ENCODE assay signal across 15 cellular contexts in genomic region chr12:39935275-39935674, GRCh38.
DNase-seq lines count a peak whose midpoint lies in the region; ATAC-seq and TF ChIP-seq lines count a peak whose summit lies in the region.
"Had no signal": no experiment of that assay in that cellular context is flagged by ENCODE, and none has a peak within 500 bp of the region (broad histone marks: within the 10 kb centered on the region; RNA-seq: fewer than 3 reads in every experiment).

No MANE protein-coding gene starts in this region.

- no peaks in the 10 kb centered on the region for H3K4me1 Mint-ChIP-seq in activated T-cell treated with anti-CD3 and anti-CD28 coated beads, Interleukin-2, amount 50 U/mL, for 72 hours (ENCODE audit: low read depth)
- no peaks in the 10 kb centered on the region for H3K4me1 Mint-ChIP-seq in activated T-cell treated with anti-CD3 and anti-CD28 coated beads, Interleukin-2, amount 50 U/mL, for 4 hours (ENCODE audit: low read depth)
- peaks cover 6% of the 10 kb centered on the region for H3K4me1 Mint-ChIP-seq in stimulated activated effector memory CD8-positive, alpha-beta T cell treated with anti-CD3 and anti-CD28 coated beads, Interleukin-12 subunit alpha, Interleukin-12 subunit beta, amount 100 ng/mL, for 72 hours
- H3K4me1 Mint-ChIP-seq: WTC11 had no signal

- H3K27me3 Mint-ChIP-seq in activated T-cell treated with anti-CD3 and anti-CD28 coated beads, Interleukin-2, amount 50 U/mL, for 72 hours (ENCODE audit: low read depth), result no peaks in the 10 kb centered on the region
- no peaks in the 10 kb centered on the region for H3K27me3 Mint-ChIP-seq in activated T-cell treated with anti-CD3 and anti-CD28 coated beads, Interleukin-2, amount 50 U/mL, for 4 hours (ENCODE audit: low read depth)

- intact Hi-C loops in spleen (cut with DNase I; ENCODE audit: low total_unique reads), result no loop called here

- no peak overlapping the region for H3K27ac ChIP-seq in spleen
- H3K27ac ChIP-seq: gastrocnemius medialis, ovary had no signal

- TF ChIP-seq CTCF in fibroblast of mammary gland (conservative IDR thresholded peaks at IDR 0.05; ENCODE audit: control insufficient read depth, insufficient read depth, low read depth, low read length), result no peak
- TF ChIP-seq CTCF in spleen (IDR thresholded peaks at IDR 0.05 in 8 of 11, conservative IDR thresholded peaks at IDR 0.05 in 3 of 11), result no peak

- H3K4me3 ChIP-seq in fibroblast of mammary gland (ENCODE audit: control insufficient read depth, low read depth, low read length) (no peak overlapping the region), spleen (no peak overlapping the region)
- H3K4me3 ChIP-seq: gastrocnemius medialis, ovary had no signal

- no peak for DNase-seq in activated T-cell treated with anti-CD3 and anti-CD28 coated beads, Interleukin-2, amount 50 U/mL, for 72 hours
- DNase-seq in activated T-cell treated with anti-CD3 and anti-CD28 coated beads, Interleukin-2, amount 50 U/mL, for 4 hours, result no peak
- DNase-seq in RKO (ENCODE audit: low spot score) (peak; percentile 59), fibroblast of mammary gland (ENCODE audit: low read depth) (peak; percentile 80), spleen (no peak), activated gamma-delta T cell treated with Interleukin-2 at 50 U/mL for 16 hours (no peak)
- no peak for DNase-seq in stimulated activated effector memory CD8-positive, alpha-beta T cell treated with anti-CD3 and anti-CD28 coated beads, Interleukin-12 subunit alpha, Interleukin-12 subunit beta, amount 100 ng/mL, for 72 hours (ENCODE audit: low spot score in 2 of 2)
- DNase-seq: amygdala, gastrocnemius medialis, HFFc6, NCI-H1092, NCI-H2227 treated with DMSO at 0.1 percent for 48 hours, ovary had no signal

- 62 to 76% (median 65%) methylated on average over 1 of the region's 1 CpG for WGBS in spleen, 5 donors

- H3K9me3 ChIP-seq in spleen, result no peaks in the 10 kb centered on the region
- H3K9me3 ChIP-seq: gastrocnemius medialis, ovary had no signal

- peak; percentile 50 to 78 for ATAC-seq in activated T-cell treated with anti-CD3 and anti-CD28 coated beads, Interleukin-2, amount 50 U/mL, for 72 hours (replicated peaks in 1 of 2)
- ATAC-seq in activated T-cell treated with anti-CD3 and anti-CD28 coated beads, Interleukin-2, amount 50 U/mL, for 4 hours, result no peak
- ATAC-seq in stimulated activated effector memory CD8-positive, alpha-beta T cell treated with anti-CD3 and anti-CD28 coated beads, Interleukin-12 subunit alpha, Interleukin-12 subunit beta, amount 100 ng/mL, for 72 hours, result peak; percentile 86
- no peak for ATAC-seq in GM21360 (IDR thresholded peaks at IDR 0.05; ENCODE audit: unreplicated experiment)
- ATAC-seq: gastrocnemius medialis, WTC11 had no signal

- H3K4me1 ChIP-seq in spleen, result no peaks in the 10 kb centered on the region
- H3K4me1 ChIP-seq: gastrocnemius medialis had no signal

- H3K36me3 Mint-ChIP-seq in activated T-cell treated with anti-CD3 and anti-CD28 coated beads, Interleukin-2, amount 50 U/mL, for 72 hours (ENCODE audit: insufficient read depth in 2 of 2), result no peaks in the 10 kb centered on the region
- H3K36me3 Mint-ChIP-seq in activated T-cell treated with anti-CD3 and anti-CD28 coated beads, Interleukin-2, amount 50 U/mL, for 4 hours (ENCODE audit: insufficient read depth), result no peaks in the 10 kb centered on the region
- H3K36me3 Mint-ChIP-seq in stimulated activated effector memory CD8-positive, alpha-beta T cell treated with anti-CD3 and anti-CD28 coated beads, Interleukin-12 subunit alpha, Interleukin-12 subunit beta, amount 100 ng/mL, for 72 hours, result no peaks in the 10 kb centered on the region
- H3K36me3 Mint-ChIP-seq: WTC11 had no signal

- H3K27me3 ChIP-seq in spleen (replicated peaks in 1 of 7), result no peaks in the 10 kb centered on the region
- H3K27me3 ChIP-seq: gastrocnemius medialis, ovary had no signal

- no peak for TF ChIP-seq POLR2A in spleen (IDR thresholded peaks at IDR 0.05)

- no peak overlapping the region for H3K4me3 Mint-ChIP-seq in activated T-cell treated with anti-CD3 and anti-CD28 coated beads, Interleukin-2, amount 50 U/mL, for 72 hours
- H3K4me3 Mint-ChIP-seq in activated T-cell treated with anti-CD3 and anti-CD28 coated beads, Interleukin-2, amount 50 U/mL, for 4 hours, result no peak overlapping the region
- no peak overlapping the region for H3K4me3 Mint-ChIP-seq in stimulated activated effector memory CD8-positive, alpha-beta T cell treated with anti-CD3 and anti-CD28 coated beads, Interleukin-12 subunit alpha, Interleukin-12 subunit beta, amount 100 ng/mL, for 72 hours
- H3K4me3 Mint-ChIP-seq: HFFc6, WTC11 had no signal

- no peaks in the 10 kb centered on the region for H3K36me3 ChIP-seq in spleen
- H3K36me3 ChIP-seq: gastrocnemius medialis, ovary had no signal

- no peak overlapping the region for H3K27ac Mint-ChIP-seq in activated T-cell treated with anti-CD3 and anti-CD28 coated beads, Interleukin-2, amount 50 U/mL, for 72 hours
- H3K27ac Mint-ChIP-seq in stimulated activated effector memory CD8-positive, alpha-beta T cell treated with anti-CD3 and anti-CD28 coated beads, Interleukin-12 subunit alpha, Interleukin-12 subunit beta, amount 100 ng/mL, for 72 hours, result peak overlapping the region; percentile 13
- H3K27ac Mint-ChIP-seq: HFFc6, WTC11 had no signal

- H3K9me3 Mint-ChIP-seq in activated T-cell treated with anti-CD3 and anti-CD28 coated beads, Interleukin-2, amount 50 U/mL, for 72 hours, result peaks cover 0 to 2% of the 10 kb centered on the region in 2 donors
- H3K9me3 Mint-ChIP-seq in activated T-cell treated with anti-CD3 and anti-CD28 coated beads, Interleukin-2, amount 50 U/mL, for 4 hours, result no peaks in the 10 kb centered on the region
- no peaks in the 10 kb centered on the region for H3K9me3 Mint-ChIP-seq in stimulated activated effector memory CD8-positive, alpha-beta T cell treated with anti-CD3 and anti-CD28 coated beads, Interleukin-12 subunit alpha, Interleukin-12 subunit beta, amount 100 ng/mL, for 72 hours
- H3K9me3 Mint-ChIP-seq: WTC11 had no signal

Comparison
In these comparisons a context has a peak if more than half of its experiments do, and no peak if none do; other contexts are left out.
1. ATAC-seq: peak in activated T-cell treated with anti-CD3 and anti-CD28 coated beads, Interleukin-2, amount 50 U/mL, for 72 hours (2 of 2) and stimulated activated effector memory CD8-positive, alpha-beta T cell treated with anti-CD3 and anti-CD28 coated beads, Interleukin-12 subunit alpha, Interleukin-12 subunit beta, amount 100 ng/mL, for 72 hours (single experiment); none in activated T-cell treated with anti-CD3 and anti-CD28 coated beads, Interleukin-2, amount 50 U/mL, for 4 hours (0 of 2) and GM21360 (single experiment).
2. DNase-seq: peak in RKO (single experiment) and fibroblast of mammary gland (single experiment); none in activated T-cell treated with anti-CD3 and anti-CD28 coated beads, Interleukin-2, amount 50 U/mL, for 72 hours (0 of 2), activated T-cell treated with anti-CD3 and anti-CD28 coated beads, Interleukin-2, amount 50 U/mL, for 4 hours (single experiment), stimulated activated effector memory CD8-positive, alpha-beta T cell treated with anti-CD3 and anti-CD28 coated beads, Interleukin-12 subunit alpha, Interleukin-12 subunit beta, amount 100 ng/mL, for 72 hours (0 of 2), spleen (single experiment) and activated gamma-delta T cell treated with Interleukin-2 at 50 U/mL for 16 hours (single experiment).